In genomic region chr9:93600504-93600903, GRCh38 we compare ENCODE assay signal across 9 cellular contexts. TPM values are rescaled to one million over a fixed set of nuclear protein-coding genes. Genes with fewer than 3 reads are reported as not detected.
A peak's percentile ranks its signal among the peaks of the same experiment; 100 is the strongest.
DNase-seq lines count a peak whose midpoint lies in the region; ATAC-seq and TF ChIP-seq lines count a peak whose summit lies in the region.
"Had no signal": no experiment of that assay in that cellular context is flagged by ENCODE, and none has a peak within 500 bp of the region (broad histone marks: within the 10 kb centered on the region; RNA-seq: fewer than 3 reads in every experiment).

No MANE protein-coding gene starts in this region.

- H3K36me3 ChIP-seq in HUES6 (ENCODE audit: control insufficient read depth, insufficient read depth, low read length) (no peaks in the 10 kb centered on the region), lung (ENCODE audit: control insufficient read depth in 2 of 2, insufficient read depth in 2 of 2, low read length in 2 of 2) (peaks cover 0 to 1% of the 10 kb centered on the region in 2 donors)

- no peaks in the 10 kb centered on the region for H3K27me3 Mint-ChIP-seq in T-helper 17 cell

- no peak for TF ChIP-seq CTCF in lung (IDR thresholded peaks at IDR 0.05; ENCODE audit: control extremely low read depth, extremely low read depth)

- H3K27me3 ChIP-seq in HUES6 (ENCODE audit: control insufficient read depth, insufficient read depth, low read length) (no peaks in the 10 kb centered on the region), lung (ENCODE audit: control insufficient read depth, insufficient read depth) (no peaks in the 10 kb centered on the region)

- H3K9me3 ChIP-seq in HUES6 (ENCODE audit: control insufficient read depth, insufficient read depth, low read depth, low read length), result no peaks in the 10 kb centered on the region
- no peaks in the 10 kb centered on the region for H3K9me3 ChIP-seq in T-helper 17 cell (ENCODE audit: control insufficient read depth, low read length, poor library complexity, severe bottlenecking)
- no peaks in the 10 kb centered on the region for H3K9me3 ChIP-seq in lung (ENCODE audit: control insufficient read depth in 2 of 2, insufficient read depth in 1 of 2, low read length in 1 of 2)

- H3K4me1 ChIP-seq in HUES6 (ENCODE audit: control insufficient read depth, insufficient read depth, low read length), result peaks cover 42% of the 10 kb centered on the region
- H3K4me1 ChIP-seq in lung (ENCODE audit: control insufficient read depth in 2 of 2, insufficient read depth in 2 of 2, low read length in 2 of 2), result peaks cover 0 to 34% of the 10 kb centered on the region in 2 donors

- peak; percentile 32 for ATAC-seq in T-helper 17 cell
- no peak for ATAC-seq in lung (ENCODE audit: insufficient read depth, low FRiP score)
- ATAC-seq in GM19351 (IDR thresholded peaks at IDR 0.05; ENCODE audit: unreplicated experiment), result no peak
- no peak for ATAC-seq in HG02938 (IDR thresholded peaks at IDR 0.05; ENCODE audit: unreplicated experiment)

- H3K36me3 Mint-ChIP-seq in T-helper 17 cell (ENCODE audit: low read depth), result peaks cover 2% of the 10 kb centered on the region

- peak overlapping the region; percentile 90 for H3K27ac Mint-ChIP-seq in T-helper 17 cell

- WGBS in lung, 2 donors, result 18 to 32% methylated on average over 3 of the region's 3 CpGs

- no peak overlapping the region for H3K27ac ChIP-seq in HUES6 (ENCODE audit: low read depth, low read length)
- H3K27ac ChIP-seq in lung (ENCODE audit: low read depth in 1 of 2, low read length in 1 of 2), result no peak overlapping the region

- DNase-seq in COLO668 (lab: John Stamatoyannopoulos, UW; ENCODE audit: unreplicated experiment), result peak; percentile 94
- no peak for DNase-seq in T-helper 17 cell
- peak; percentile 28 for DNase-seq in lung (ENCODE audit: low spot score)
- DNase-seq in germinal center (ENCODE audit: low spot score), result no peak
- no peak for DNase-seq in NAMALWA (ENCODE audit: low spot score)
- DNase-seq: SIG-M5 had no signal

- H3K4me3 ChIP-seq in HUES6 (ENCODE audit: low read depth, low read length) (no peak overlapping the region), lung (no peak overlapping the region)

- peak overlapping the region; percentile 40 for H3K9ac ChIP-seq in HUES6 (ENCODE audit: low read length)

- H3K4me1 Mint-ChIP-seq in T-helper 17 cell, result peaks cover 59% of the 10 kb centered on the region

- peak overlapping the region; percentile 79 for H3K4me3 Mint-ChIP-seq in T-helper 17 cell

RNA-seq across cellular contexts. Expression of gene PHF2, which starts 24.1 kb away (rescaled TPM):
- 10 to 100 TPM; 24.8 to 27.1 TPM for total RNA-seq in T-helper 17 cell
- 10 to 100 TPM; 33.3 to 33.6 TPM for total RNA-seq in lung
- 10 to 100 TPM; 20.1 to 27.1 TPM for polyA plus RNA-seq in lung

Comparison
In these comparisons a context has a peak if more than half of its experiments do, and no peak if none do; other contexts are left out.
1. DNase-seq: peak in COLO668 (single experiment) and lung (single experiment); none in T-helper 17 cell (0 of 3), germinal center (single experiment) and NAMALWA (single experiment).